10 cellular contexts compared by ENCODE assay signal in the genomic region with DNA sequence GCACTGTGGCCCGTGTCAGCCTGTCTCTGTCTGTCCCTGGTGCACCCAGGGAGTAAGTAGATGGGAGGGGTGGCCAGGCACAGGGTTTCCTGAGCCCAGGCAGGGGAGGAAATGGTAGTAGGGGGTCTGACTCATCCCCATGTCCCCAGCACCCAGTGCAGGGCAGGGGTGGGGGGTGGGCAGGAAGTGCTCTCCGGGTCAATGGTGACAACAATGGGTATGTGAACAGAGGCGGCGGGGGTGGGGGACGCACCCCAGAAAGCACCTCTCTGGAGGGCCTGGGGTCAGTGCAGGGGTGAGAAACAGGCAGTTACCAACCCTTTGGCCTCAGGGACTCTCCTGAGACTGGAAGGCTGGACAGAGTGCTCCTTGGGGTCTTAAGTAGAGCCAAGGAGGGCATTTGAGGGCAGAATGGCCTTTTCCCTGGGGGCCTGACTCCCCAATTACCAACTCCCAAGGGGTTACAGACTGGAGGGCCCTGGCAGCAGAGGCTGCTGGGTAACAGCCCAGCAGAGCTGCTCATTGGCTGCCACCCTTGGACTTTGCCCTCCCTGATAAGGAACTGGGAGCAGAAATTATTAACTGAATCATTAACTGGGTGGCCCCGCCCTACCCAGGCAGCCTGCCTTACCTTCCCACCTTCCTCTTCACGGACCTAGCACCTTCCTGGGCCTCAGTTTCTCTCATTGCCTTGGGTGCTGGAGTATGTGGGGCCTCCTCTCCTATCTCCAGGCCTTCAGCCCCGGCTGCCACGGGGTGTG. TPM values are rescaled to one million over a fixed set of nuclear protein-coding genes. Genes with fewer than 3 reads are reported as not detected.
DNase-seq lines count a peak whose midpoint lies in the region; ATAC-seq, FAIRE-seq and TF ChIP-seq lines count a peak whose summit lies in the region.
"Had no signal": no experiment of that assay in that cellular context is flagged by ENCODE, and none has a peak within 500 bp of the region (broad histone marks: within the 10 kb centered on the region; RNA-seq: fewer than 3 reads in every experiment).

No MANE protein-coding gene starts in this region.

- TF ChIP-seq EP300 in HepG2 (IDR thresholded peaks at IDR 0.05; ENCODE audit: low read depth in 2 of 2, low read length in 2 of 2) (peak in 1 of 2 experiments; percentile 53; a peak in 2 of 4 replicates), HepG2 (CRISPR knock-in tag; IDR thresholded peaks at IDR 0.05; ENCODE audit: borderline replicate concordance) (peak; percentile 53; the same call in 1 of the 2 replicates)

- CTCF ChIA-PET in activated CD8-positive, alpha-beta memory T cell treated with anti-CD3 and anti-CD28 coated beads, Interleukin-2, amount 10 ng/mL, durations not matched to agents 7 days and 5 days (lab: Charles Lee): interaction anchor here (1.0 to 2.0 kb wide), 4 partner anchors 10 to 114 kb away, joined by 3 to 8 read pairs (median 4); a partner anchor contains a TSS
- CTCF ChIA-PET in HepG2 (lab: Yijun Ruan, JAX; ENCODE audit: low intra/inter-chr PET ratio, low total read pairs): interaction anchor here (0.9 to 1.2 kb wide), 2 partner anchors 13 to 20 kb away, joined by 3 to 4 read pairs; no protein-coding TSS in a partner anchor

- H3K4me3 Mint-ChIP-seq in activated CD8-positive, alpha-beta memory T cell treated with anti-CD3 and anti-CD28 coated beads, Interleukin-2, amount 10 ng/mL, durations not matched to agents 7 days and 5 days: no peak overlapping the region

- peaks cover 16% of the 10 kb centered on the region for H3K27me3 Mint-ChIP-seq in activated CD8-positive, alpha-beta memory T cell treated with anti-CD3 and anti-CD28 coated beads, Interleukin-2, amount 10 ng/mL, durations not matched to agents 7 days and 5 days

- H3K27ac ChIP-seq in HepG2 (ENCODE audit: extremely low read length, insufficient read depth, low read length): peak overlapping the region; percentile 100
- H3K27ac ChIP-seq: HL-60 had no signal

- no peaks in the 10 kb centered on the region for H3K9me3 Mint-ChIP-seq in activated CD8-positive, alpha-beta memory T cell treated with anti-CD3 and anti-CD28 coated beads, Interleukin-2, amount 10 ng/mL, durations not matched to agents 7 days and 5 days (ENCODE audit: low read depth)

- H3K4me3 ChIP-seq in HepG2 (replicated peaks in 1 of 3; ENCODE audit: insufficient read depth in 1 of 3, low read depth in 2 of 3, low read length in 3 of 3): peak overlapping the region; percentile 32 to 69 (median 66)
- H3K4me3 ChIP-seq in BE2C (ENCODE audit: low read depth, low read length): no peak overlapping the region

- TF ChIP-seq CTCF in HepG2 (CRISPR knock-in tag; IDR thresholded peaks at IDR 0.05) (peak; percentile 10; the same call in 1 of the 2 replicates), BE2C (IDR thresholded peaks at IDR 0.05; ENCODE audit: low read depth, low read length) (no peak)

- DNase-seq in EL (peak; percentile 82), HepG2 (ENCODE audit: low spot score) (peak; percentile 94), NCI-H2029 treated with DMSO at 0.1 percent for 48 hours (lab: John Stamatoyannopoulos, UW) (no peak), pons (ENCODE audit: low spot score) (no peak), BE2C (no peak)
- peak; percentile 74 for DNase-seq in activated CD8-positive, alpha-beta memory T cell treated with anti-CD3 and anti-CD28 coated beads, Interleukin-2, amount 10 ng/mL, durations not matched to agents 7 days and 5 days

- peaks cover 67% of the 10 kb centered on the region for H3K79me2 ChIP-seq in HepG2 (ENCODE audit: insufficient read depth, low read length)

- H3K27me3 ChIP-seq in HepG2 (ENCODE audit: control insufficient read depth in 1 of 2, insufficient read depth in 2 of 2, low read length in 2 of 2) (no peaks in the 10 kb centered on the region), BE2C (no peaks in the 10 kb centered on the region)

- intact Hi-C loops in HepG2 (cut with micrococcal nuclease; ENCODE audit: unreplicated experiment): no loop called here

- H3K4me1 Mint-ChIP-seq in activated CD8-positive, alpha-beta memory T cell treated with anti-CD3 and anti-CD28 coated beads, Interleukin-2, amount 10 ng/mL, durations not matched to agents 7 days and 5 days: peaks cover 25% of the 10 kb centered on the region

- no peaks in the 10 kb centered on the region for H3K36me3 Mint-ChIP-seq in activated CD8-positive, alpha-beta memory T cell treated with anti-CD3 and anti-CD28 coated beads, Interleukin-2, amount 10 ng/mL, durations not matched to agents 7 days and 5 days

- peak; percentile 33; the same call in 1 of the 2 replicates for TF ChIP-seq RAD21 in HepG2 (CRISPR knock-in tag; IDR thresholded peaks at IDR 0.05)

- peak overlapping the region; percentile 93 for H3K4me2 ChIP-seq in HepG2 (ENCODE audit: low read depth, low read length)

- H3K9ac ChIP-seq in HepG2 (ENCODE audit: insufficient read depth, low read depth, low read length): peak overlapping the region; percentile 89

- no peak overlapping the region for H2AFZ ChIP-seq in HepG2 (ENCODE audit: low read length)

- H3K27ac Mint-ChIP-seq in activated CD8-positive, alpha-beta memory T cell treated with anti-CD3 and anti-CD28 coated beads, Interleukin-2, amount 10 ng/mL, durations not matched to agents 7 days and 5 days: peak overlapping the region; percentile 75

- TF ChIP-seq POLR2A in HepG2 (IDR thresholded peaks at IDR 0.05; ENCODE audit: insufficient read depth in 1 of 2, low read depth in 2 of 2, low read length in 2 of 2): peak in 1 of 2 experiments; percentile 96; a peak in 2 of 4 replicates

- FAIRE-seq in HepG2 (lab: Jason Lieb, UNC): peak; percentile 93
- FAIRE-seq: endometrium had no signal

- no peaks in the 10 kb centered on the region for H3K36me3 ChIP-seq in HepG2 (replicated peaks in 1 of 2; ENCODE audit: control insufficient read depth in 1 of 2, insufficient read depth in 2 of 2, low read length in 2 of 2)
- no peaks in the 10 kb centered on the region for H3K36me3 ChIP-seq in BE2C

- no peaks in the 10 kb centered on the region for H3K9me3 ChIP-seq in HepG2 (ENCODE audit: low read length)
- no peaks in the 10 kb centered on the region for H3K9me3 ChIP-seq in BE2C

- peaks cover 71% of the 10 kb centered on the region for H3K4me1 ChIP-seq in HepG2 (ENCODE audit: insufficient read depth, low read length)
- H3K4me1 ChIP-seq in BE2C: no peaks in the 10 kb centered on the region

- TSS peak; percentile 93 for BruUV-seq in HepG2 (replicated peaks; lab: Mats Ljungman, UMichigan)

- in situ Hi-C loops in HepG2 (cut with HindIII; ENCODE audit: extremely low pct_ligation_motif_present, low pct_unique_long_range_greater_than_20kb): no loop called here

- WGBS in HepG2 (ENCODE audit: low lambda C conversion rate): 10% methylated on average over 5 of the region's 9 CpGs

- ATAC-seq in HG03108 (IDR thresholded peaks at IDR 0.05; ENCODE audit: unreplicated experiment): peak; percentile 52
- ATAC-seq in activated CD8-positive, alpha-beta memory T cell treated with anti-CD3 and anti-CD28 coated beads, Interleukin-2, amount 10 ng/mL, durations not matched to agents 7 days and 5 days: peak; percentile 64
- peak; percentile 84 for ATAC-seq in HepG2
- ATAC-seq in HG03135 (IDR thresholded peaks at IDR 0.05; ENCODE audit: unreplicated experiment): no peak

- POLR2A ChIA-PET in HepG2 (lab: Yijun Ruan, JAX): interaction anchor here (0.6 to 4.6 kb wide), 15 partner anchors 9 to 218 kb away, joined by 3 to 92 read pairs (median 5); a partner anchor contains a TSS

- 0 out of 2 replicates have a peak, but pooled peaks cover 2% of the 10 kb centered on the region for H4K20me1 ChIP-seq in HepG2 (ENCODE audit: insufficient read depth, low read length)

RNA-seq across cellular contexts. Expression of a gene that starts 4.2 kb away (rescaled TPM):
- total RNA-seq in activated CD8-positive, alpha-beta memory T cell treated with anti-CD3 and anti-CD28 coated beads, Interleukin-2, amount 10 ng/mL, durations not matched to agents 7 days and 5 days: 1 to 10 TPM; 2.1 to 2.2 TPM
- 7.9 and 10.2 TPM in 2 replicates for total RNA-seq in HepG2 (2016; rRNA removed; fragmentation: Illumina TruSeq; extraction: Trizol)
- total RNA-seq in HepG2 (2016; cell fraction: cytosol; rRNA removed; fragmentation: Illumina TruSeq; extraction: Trizol; ENCODE audit: low read depth): 6.6 and 7.4 TPM in 2 replicates
- 6.8 and 10.3 TPM in 2 replicates for total RNA-seq in HepG2 (2016; cell fraction: insoluble cytoplasmic fraction; rRNA removed; fragmentation: Illumina TruSeq; extraction: Trizol)
- 8.2 and 8.5 TPM in 2 replicates for total RNA-seq in HepG2 (2016; cell fraction: membrane; rRNA removed; fragmentation: Illumina TruSeq; extraction: Trizol)
- total RNA-seq in HepG2 (2016; cell fraction: nucleus; rRNA removed; fragmentation: Illumina TruSeq; extraction: Trizol): 16.7 and 20.6 TPM in 2 replicates
- 25.9 and 33.2 TPM in 2 replicates for polyA plus RNA-seq in HepG2 (2011; rRNA removed)
- 17.4 and 19.1 TPM in 2 replicates for polyA plus RNA-seq in HepG2 (2011; cell fraction: cytosol; rRNA removed)
- 140 and 154 TPM in 2 replicates for polyA plus RNA-seq in HepG2 (2011; cell fraction: nucleus; rRNA removed)
- 27.5 and 41.4 TPM in 2 replicates for polyA plus RNA-seq in HepG2 (2012)
- polyA plus RNA-seq in HepG2 (2016; cell fraction: cytosol; fragmentation: Illumina TruSeq; extraction: Trizol; ENCODE audit: low read depth): 1.8 and 2.1 TPM in 2 replicates
- polyA plus RNA-seq in HepG2 (2016; cell fraction: insoluble cytoplasmic fraction; fragmentation: Illumina TruSeq; extraction: Trizol; ENCODE audit: low read depth): 12.8 and 17.2 TPM in 2 replicates
- 5.7 and 6.2 TPM in 2 replicates for polyA plus RNA-seq in HepG2 (2016; cell fraction: membrane; fragmentation: Illumina TruSeq; extraction: Trizol; ENCODE audit: low read depth)
- polyA plus RNA-seq in HepG2 (2016; cell fraction: nucleus; fragmentation: Illumina TruSeq; extraction: Trizol; ENCODE audit: insufficient read depth, low read depth): 69.8 and 76.1 TPM in 2 replicates
- polyA minus RNA-seq in HepG2 (2011; rRNA and poly(A)+ RNA removed; ENCODE audit: low replicate concordance): 2.9 and 52.2 TPM in 2 replicates
- polyA minus RNA-seq in HepG2 (2011; cell fraction: cytosol; rRNA and poly(A)+ RNA removed): 27.3 and 36.7 TPM in 2 replicates
- 39.0 and 39.4 TPM in 2 replicates for polyA minus RNA-seq in HepG2 (2011; cell fraction: nucleus; rRNA and poly(A)+ RNA removed)
- 6.3 TPM for polyA plus RNA-seq in BE2C (2012; ENCODE audit: insufficient read depth, insufficient read length, low read depth)

RNA-seq across cellular contexts. Expression of a gene that starts 35.8 kb away (rescaled TPM):
- total RNA-seq in activated CD8-positive, alpha-beta memory T cell treated with anti-CD3 and anti-CD28 coated beads, Interleukin-2, amount 10 ng/mL, durations not matched to agents 7 days and 5 days: 100 to 1,000 TPM; 138 to 157 TPM
- 164 and 175 TPM in 2 replicates for total RNA-seq in HepG2 (2016; rRNA removed; fragmentation: Illumina TruSeq; extraction: Trizol)
- total RNA-seq in HepG2 (2016; cell fraction: cytosol; rRNA removed; fragmentation: Illumina TruSeq; extraction: Trizol; ENCODE audit: low read depth): 124 and 186 TPM in 2 replicates
- total RNA-seq in HepG2 (2016; cell fraction: insoluble cytoplasmic fraction; rRNA removed; fragmentation: Illumina TruSeq; extraction: Trizol): 157 and 180 TPM in 2 replicates
- total RNA-seq in HepG2 (2016; cell fraction: membrane; rRNA removed; fragmentation: Illumina TruSeq; extraction: Trizol): 166 and 206 TPM in 2 replicates
- 83.5 and 96.3 TPM in 2 replicates for total RNA-seq in HepG2 (2016; cell fraction: nucleus; rRNA removed; fragmentation: Illumina TruSeq; extraction: Trizol)
- 363 and 424 TPM in 2 replicates for polyA plus RNA-seq in HepG2 (2011; rRNA removed)
- 333 and 381 TPM in 2 replicates for polyA plus RNA-seq in HepG2 (2011; cell fraction: cytosol; rRNA removed)
- 70.6 and 77.2 TPM in 2 replicates for polyA plus RNA-seq in HepG2 (2011; cell fraction: nucleus; rRNA removed)
- 225 and 301 TPM in 2 replicates for polyA plus RNA-seq in HepG2 (2012)
- 181 and 226 TPM in 2 replicates for polyA plus RNA-seq in HepG2 (2016; cell fraction: cytosol; fragmentation: Illumina TruSeq; extraction: Trizol; ENCODE audit: low read depth)
- 187 and 188 TPM in 2 replicates for polyA plus RNA-seq in HepG2 (2016; cell fraction: insoluble cytoplasmic fraction; fragmentation: Illumina TruSeq; extraction: Trizol; ENCODE audit: low read depth)
- 185 and 215 TPM in 2 replicates for polyA plus RNA-seq in HepG2 (2016; cell fraction: membrane; fragmentation: Illumina TruSeq; extraction: Trizol; ENCODE audit: low read depth)
- 173 and 175 TPM in 2 replicates for polyA plus RNA-seq in HepG2 (2016; cell fraction: nucleus; fragmentation: Illumina TruSeq; extraction: Trizol; ENCODE audit: insufficient read depth, low read depth)
- 153 and 413 TPM in 2 replicates for polyA minus RNA-seq in HepG2 (2011; rRNA and poly(A)+ RNA removed; ENCODE audit: low replicate concordance)
- polyA minus RNA-seq in HepG2 (2011; cell fraction: cytosol; rRNA and poly(A)+ RNA removed): 79.2 and 82.2 TPM in 2 replicates
- 54.3 and 55.7 TPM in 2 replicates for polyA minus RNA-seq in HepG2 (2011; cell fraction: nucleus; rRNA and poly(A)+ RNA removed)
- 262 TPM for polyA plus RNA-seq in BE2C (2012; ENCODE audit: insufficient read depth, insufficient read length, low read depth)

RNA-seq across cellular contexts. Expression of a gene that starts 36.1 kb away (rescaled TPM):
- total RNA-seq in activated CD8-positive, alpha-beta memory T cell treated with anti-CD3 and anti-CD28 coated beads, Interleukin-2, amount 10 ng/mL, durations not matched to agents 7 days and 5 days: 100 to 1,000 TPM; 141 to 150 TPM
- 102 and 116 TPM in 2 replicates for total RNA-seq in HepG2 (2016; rRNA removed; fragmentation: Illumina TruSeq; extraction: Trizol)
- total RNA-seq in HepG2 (2016; cell fraction: cytosol; rRNA removed; fragmentation: Illumina TruSeq; extraction: Trizol; ENCODE audit: low read depth): 9.9 and 12.9 TPM in 2 replicates
- total RNA-seq in HepG2 (2016; cell fraction: insoluble cytoplasmic fraction; rRNA removed; fragmentation: Illumina TruSeq; extraction: Trizol): 103 and 117 TPM in 2 replicates
- 25.3 and 31.0 TPM in 2 replicates for total RNA-seq in HepG2 (2016; cell fraction: membrane; rRNA removed; fragmentation: Illumina TruSeq; extraction: Trizol)
- total RNA-seq in HepG2 (2016; cell fraction: nucleus; rRNA removed; fragmentation: Illumina TruSeq; extraction: Trizol): 47.5 and 54.1 TPM in 2 replicates
- 10.9 and 12.4 TPM in 2 replicates for polyA plus RNA-seq in HepG2 (2011; rRNA removed)
- polyA plus RNA-seq in HepG2 (2011; cell fraction: cytosol; rRNA removed): 11.9 and 14.6 TPM in 2 replicates
- 4.0 and 5.3 TPM in 2 replicates for polyA plus RNA-seq in HepG2 (2011; cell fraction: nucleus; rRNA removed)
- 11.2 and 20.0 TPM in 2 replicates for polyA plus RNA-seq in HepG2 (2012)
- polyA plus RNA-seq in HepG2 (2016; cell fraction: cytosol; fragmentation: Illumina TruSeq; extraction: Trizol; ENCODE audit: low read depth): 5.2 and 7.1 TPM in 2 replicates
- 94.2 and 98.7 TPM in 2 replicates for polyA plus RNA-seq in HepG2 (2016; cell fraction: insoluble cytoplasmic fraction; fragmentation: Illumina TruSeq; extraction: Trizol; ENCODE audit: low read depth)
- polyA plus RNA-seq in HepG2 (2016; cell fraction: membrane; fragmentation: Illumina TruSeq; extraction: Trizol; ENCODE audit: low read depth): 12.2 and 15.7 TPM in 2 replicates
- polyA plus RNA-seq in HepG2 (2016; cell fraction: nucleus; fragmentation: Illumina TruSeq; extraction: Trizol; ENCODE audit: insufficient read depth, low read depth): 60.2 and 63.1 TPM in 2 replicates
- 25.3 and 218 TPM in 2 replicates for polyA minus RNA-seq in HepG2 (2011; rRNA and poly(A)+ RNA removed; ENCODE audit: low replicate concordance)
- 7.6 and 10.2 TPM in 2 replicates for polyA minus RNA-seq in HepG2 (2011; cell fraction: cytosol; rRNA and poly(A)+ RNA removed)
- polyA minus RNA-seq in HepG2 (2011; cell fraction: nucleus; rRNA and poly(A)+ RNA removed): 10.8 and 11.8 TPM in 2 replicates
- polyA plus RNA-seq in BE2C (2012; ENCODE audit: insufficient read depth, insufficient read length, low read depth): 58.3 TPM

Comparison
In these comparisons a context has a peak if more than half of its experiments do, and no peak if none do; other contexts are left out.
1. DNase-seq: peak in EL (single experiment), activated CD8-positive, alpha-beta memory T cell treated with anti-CD3 and anti-CD28 coated beads, Interleukin-2, amount 10 ng/mL, durations not matched to agents 7 days and 5 days (single experiment) and HepG2 (single experiment); none in NCI-H2029 treated with DMSO at 0.1 percent for 48 hours (single experiment), pons (single experiment) and BE2C (single experiment).